ENCODE assay signal across 10 cellular contexts in genomic region chr3:44021646-44022594, GRCh38.
DNase-seq lines count a peak whose midpoint lies in the region; ATAC-seq and TF ChIP-seq lines count a peak whose summit lies in the region.
"Had no signal": no experiment of that assay in that cellular context is flagged by ENCODE, and none has a peak within 500 bp of the region (broad histone marks: within the 10 kb centered on the region; RNA-seq: fewer than 3 reads in every experiment).

No MANE protein-coding gene starts in this region.

- TF ChIP-seq POLR2A in esophagus squamous epithelium (IDR thresholded peaks at IDR 0.05), result no peak

- H3K4me1 ChIP-seq in iPS-18a (ENCODE audit: control insufficient read depth, low read depth, low read length) (peaks cover 33% of the 10 kb centered on the region), skeletal muscle satellite cell (ENCODE audit: control insufficient read depth, insufficient read depth, low read length) (peaks cover 12% of the 10 kb centered on the region), esophagus squamous epithelium (peaks cover 0 to 10% (median 7%) of the 10 kb centered on the region in 3 donors)
- H3K4me1 ChIP-seq: HAP-1 had no signal

- peak overlapping the region; percentile 86 for H3K4me2 ChIP-seq in skeletal muscle satellite cell (ENCODE audit: low read length)

- H3K4me3 Mint-ChIP-seq in activated naive CD8-positive, alpha-beta T cell treated with anti-CD3 and anti-CD28 coated beads, Interleukin-2, amount 50 U/mL, for 24 hours, result peak overlapping the region; percentile 40

- DNase-seq in GM20000 (ENCODE audit: low spot score) (peak; percentile 32), esophagus squamous epithelium (lab: John Stamatoyannopoulos, UW) (no peak), NCI-H226 (no peak), SHP77 treated with DMSO at 0.1 percent for 48 hours (lab: John Stamatoyannopoulos, UW) (no peak), dermis blood vessel endothelial cell (no peak)
- no peak for DNase-seq in activated naive CD8-positive, alpha-beta T cell treated with anti-CD3 and anti-CD28 coated beads, Interleukin-2, amount 50 U/mL, for 24 hours
- DNase-seq: adrenal gland had no signal

- H3K9me3 ChIP-seq in iPS-18a (ENCODE audit: control insufficient read depth, low read depth, low read length), result no peaks in the 10 kb centered on the region
- no peaks in the 10 kb centered on the region for H3K9me3 ChIP-seq in skeletal muscle satellite cell (replicated peaks; ENCODE audit: low read length)
- no peaks in the 10 kb centered on the region for H3K9me3 ChIP-seq in esophagus squamous epithelium
- H3K9me3 ChIP-seq: adrenal gland, HAP-1 had no signal

- no peaks in the 10 kb centered on the region for H3K9me3 Mint-ChIP-seq in activated naive CD8-positive, alpha-beta T cell treated with anti-CD3 and anti-CD28 coated beads, Interleukin-2, amount 50 U/mL, for 24 hours

- H3K36me3 Mint-ChIP-seq in activated naive CD8-positive, alpha-beta T cell treated with anti-CD3 and anti-CD28 coated beads, Interleukin-2, amount 50 U/mL, for 24 hours (ENCODE audit: low read depth), result no peaks in the 10 kb centered on the region

- H3K4me1 Mint-ChIP-seq in activated naive CD8-positive, alpha-beta T cell treated with anti-CD3 and anti-CD28 coated beads, Interleukin-2, amount 50 U/mL, for 24 hours, result peaks cover 7% of the 10 kb centered on the region

- H3K4me3 ChIP-seq in iPS-18a (ENCODE audit: low read length) (peak overlapping the region; percentile 72), skeletal muscle satellite cell (ENCODE audit: low read length) (peak overlapping the region; percentile 72), esophagus squamous epithelium (peak overlapping the region in 2 of 4 donors; percentile 14 to 45)
- H3K4me3 ChIP-seq: adrenal gland, HAP-1 had no signal

- H3K27me3 Mint-ChIP-seq in activated naive CD8-positive, alpha-beta T cell treated with anti-CD3 and anti-CD28 coated beads, Interleukin-2, amount 50 U/mL, for 24 hours, result peaks cover 42% of the 10 kb centered on the region

- peaks cover 34% of the 10 kb centered on the region for H3K27me3 ChIP-seq in iPS-18a (ENCODE audit: control insufficient read depth, insufficient read depth, low read length)
- no peaks in the 10 kb centered on the region for H3K27me3 ChIP-seq in skeletal muscle satellite cell (ENCODE audit: control insufficient read depth, insufficient read depth, low read length)
- H3K27me3 ChIP-seq in esophagus squamous epithelium, result peaks cover 12 to 93% (median 13%) of the 10 kb centered on the region in 4 donors

- H3K36me3 ChIP-seq in iPS-18a (ENCODE audit: control insufficient read depth, low read depth, low read length), result no peaks in the 10 kb centered on the region
- peaks cover 19% of the 10 kb centered on the region for H3K36me3 ChIP-seq in skeletal muscle satellite cell (ENCODE audit: insufficient read depth, low read length)
- no peaks in the 10 kb centered on the region for H3K36me3 ChIP-seq in esophagus squamous epithelium
- H3K36me3 ChIP-seq: adrenal gland, HAP-1 had no signal

- H3K9ac ChIP-seq in iPS-18a (ENCODE audit: low read length), result no peak overlapping the region
- H3K9ac ChIP-seq in skeletal muscle satellite cell (ENCODE audit: low read depth, low read length), result peak overlapping the region; percentile 51

- intact Hi-C loops in esophagus squamous epithelium (cut with DNase I), result no loop called here

- H3K27ac ChIP-seq in iPS-18a (ENCODE audit: low read length) (no peak overlapping the region), esophagus squamous epithelium (no peak overlapping the region)
- H3K27ac ChIP-seq: adrenal gland had no signal

- TF ChIP-seq CTCF in GM20000 (IDR thresholded peaks at IDR 0.05; ENCODE audit: extremely low read depth, missing control alignments) (no peak), esophagus squamous epithelium (IDR thresholded peaks at IDR 0.05) (no peak)

- no peak overlapping the region for H3K27ac Mint-ChIP-seq in activated naive CD8-positive, alpha-beta T cell treated with anti-CD3 and anti-CD28 coated beads, Interleukin-2, amount 50 U/mL, for 24 hours

- no peak for ATAC-seq in activated naive CD8-positive, alpha-beta T cell treated with anti-CD3 and anti-CD28 coated beads, Interleukin-2, amount 50 U/mL, for 24 hours

- 6 to 11% methylated on average over 33 to 44 of the region's 53 CpGs for WGBS in esophagus squamous epithelium, 2 donors
